ENCODE assay signal across 24 cellular contexts in genomic region chr14:89452281-89452680, GRCh38.
"Had no signal": no experiment of that assay in that cellular context is flagged by ENCODE, and none has a peak within 500 bp of the region (broad histone marks: within the 10 kb centered on the region; RNA-seq: fewer than 3 reads in every experiment).

No MANE protein-coding gene starts in this region.

- H3K36me3 Mint-ChIP-seq: memory B cell; stimulated activated memory B cell treated with anti-CD40 and anti-IgM and Interleukin-4, amounts not matched to agents 10 μg/mL and 1 μg/mL and 100 μg/mL, for 72 hours had no signal

- H3K9me3 Mint-ChIP-seq: dendritic cell treated with granulocyte-macrophage colony-stimulating factor and Interleukin-4, amounts not matched to agents 40 ng/mL and 50 ng/mL, for 4 days; effector memory CD8-positive, alpha-beta T cell; memory B cell; nephron; stimulated activated memory B cell treated with anti-CD40 and anti-IgM and Interleukin-4, amounts not matched to agents 10 μg/mL and 1 μg/mL and 100 μg/mL, for 72 hours; stimulated activated naive CD8-positive, alpha-beta T cell treated with anti-CD3 and anti-CD28 coated beads, Interleukin-15, Interleukin-2, amounts not matched to agents 100 ng/mL and 50 ng/mL, for 24 hours had no signal

- ATAC-seq: effector memory CD8-positive, alpha-beta T cell; gastroesophageal sphincter; left cardiac atrium; lower lobe of right lung; psoas muscle; stimulated activated memory B cell treated with anti-CD40 and anti-IgM and Interleukin-4, amounts not matched to agents 10 μg/mL and 1 μg/mL and 100 μg/mL, for 72 hours; upper lobe of right lung had no signal

- H3K27ac Mint-ChIP-seq: dendritic cell treated with granulocyte-macrophage colony-stimulating factor and Interleukin-4, amounts not matched to agents 40 ng/mL and 50 ng/mL, for 4 days; memory B cell; nephron; stimulated activated naive CD8-positive, alpha-beta T cell treated with anti-CD3 and anti-CD28 coated beads, Interleukin-15, Interleukin-2, amounts not matched to agents 100 ng/mL and 50 ng/mL, for 24 hours had no signal

- DNase-seq: effector memory CD8-positive, alpha-beta T cell; kidney; left cardiac atrium; left ventricle myocardium inferior; lower lobe of right lung; midbrain; psoas muscle; retina; right lobe of liver; stimulated activated CD4-positive, alpha-beta T cell treated with anti-CD3 and anti-CD28 coated beads, Interleukin-15, amount 100 ng/mL, for 24 hours; stimulated activated CD4-positive, alpha-beta T cell treated with anti-CD3 and anti-CD28 coated beads, Interleukin-1b, Interleukin-23, amount 100 ng/mL, for 48 hours; stimulated activated CD4-positive, alpha-beta T cell treated with anti-CD3 and anti-CD28 coated beads, Interleukin-4, amount 100 ng/mL, for 24 hours; upper lobe of right lung had no signal

- H3K36me3 ChIP-seq: gastroesophageal sphincter, left ventricle myocardium inferior, lower lobe of right lung, right lobe of liver, tibial artery, upper lobe of right lung, vagina had no signal

- H3K27me3 Mint-ChIP-seq: dendritic cell treated with granulocyte-macrophage colony-stimulating factor and Interleukin-4, amounts not matched to agents 40 ng/mL and 50 ng/mL, for 4 days; effector memory CD8-positive, alpha-beta T cell; memory B cell; stimulated activated memory B cell treated with anti-CD40 and anti-IgM and Interleukin-4, amounts not matched to agents 10 μg/mL and 1 μg/mL and 100 μg/mL, for 72 hours; stimulated activated naive CD8-positive, alpha-beta T cell treated with anti-CD3 and anti-CD28 coated beads, Interleukin-15, Interleukin-2, amounts not matched to agents 100 ng/mL and 50 ng/mL, for 24 hours had no signal

- H3K4me1 ChIP-seq: gastroesophageal sphincter, psoas muscle, tibial artery, upper lobe of right lung, vagina had no signal

- H3K27me3 ChIP-seq: esophagus muscularis mucosa, gastroesophageal sphincter, right lobe of liver, spleen, tibial artery, upper lobe of right lung, vagina had no signal

- H3K4me3 ChIP-seq: esophagus muscularis mucosa, gastroesophageal sphincter, left ventricle myocardium inferior, lower lobe of right lung, psoas muscle, right lobe of liver, spleen, tibial artery, upper lobe of right lung, vagina had no signal

- FAIRE-seq: kidney had no signal

- H3K9me3 ChIP-seq: esophagus muscularis mucosa, gastroesophageal sphincter, left ventricle myocardium inferior, lower lobe of right lung, psoas muscle, right lobe of liver, spleen, tibial artery, upper lobe of right lung, vagina had no signal

- H3K27ac ChIP-seq: epithelial cell of prostate, esophagus muscularis mucosa, gastroesophageal sphincter, left ventricle myocardium inferior, lower lobe of right lung, psoas muscle, right lobe of liver, spleen, tibial artery, upper lobe of right lung, vagina had no signal

- H3K4me3 Mint-ChIP-seq: dendritic cell treated with granulocyte-macrophage colony-stimulating factor and Interleukin-4, amounts not matched to agents 40 ng/mL and 50 ng/mL, for 4 days; effector memory CD8-positive, alpha-beta T cell; memory B cell; nephron; stimulated activated memory B cell treated with anti-CD40 and anti-IgM and Interleukin-4, amounts not matched to agents 10 μg/mL and 1 μg/mL and 100 μg/mL, for 72 hours; stimulated activated naive CD8-positive, alpha-beta T cell treated with anti-CD3 and anti-CD28 coated beads, Interleukin-15, Interleukin-2, amounts not matched to agents 100 ng/mL and 50 ng/mL, for 24 hours had no signal
